Comparison of ENCODE assay signal across 20 cellular contexts in the genomic region with DNA sequence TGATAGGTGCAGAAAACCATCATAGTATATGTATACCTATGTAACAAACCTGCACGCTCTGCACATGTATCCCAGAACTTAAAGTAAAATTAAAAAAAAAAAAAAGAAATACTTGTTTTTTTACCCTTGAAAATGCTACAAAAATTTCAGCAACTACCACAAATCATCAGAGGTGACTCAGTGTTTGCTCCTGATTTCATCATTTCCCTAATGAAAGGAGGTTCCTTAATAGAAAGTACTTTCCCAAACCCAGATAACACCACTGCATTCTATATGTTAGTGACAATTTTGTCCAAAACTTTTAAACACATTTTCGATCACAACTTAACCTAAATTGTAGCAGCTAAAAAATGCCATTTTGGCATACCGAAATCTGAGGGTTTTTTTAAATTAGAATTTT.
DNase-seq lines count a peak whose midpoint lies in the region; ATAC-seq and TF ChIP-seq lines count a peak whose summit lies in the region.
"Had no signal": no experiment of that assay in that cellular context is flagged by ENCODE, and none has a peak within 500 bp of the region (broad histone marks: within the 10 kb centered on the region; RNA-seq: fewer than 3 reads in every experiment).

No MANE protein-coding gene starts in this region.

- no peaks in the 10 kb centered on the region for H4K20me1 ChIP-seq in GM23338 (replicated peaks; ENCODE audit: insufficient read depth)

- no peaks in the 10 kb centered on the region for H3K27me3 ChIP-seq in GM23338 (ENCODE audit: insufficient read depth)
- no peaks in the 10 kb centered on the region for H3K27me3 ChIP-seq in RWPE2 (ENCODE audit: insufficient read depth, poor library complexity, severe bottlenecking)
- H3K27me3 ChIP-seq: adrenal gland, heart left ventricle, left lung, stomach had no signal

- H3K27ac ChIP-seq in GM23338 (ENCODE audit: low read depth) (no peak overlapping the region), RWPE2 (ENCODE audit: poor library complexity, severe bottlenecking) (peak overlapping the region; percentile 11)
- H3K27ac ChIP-seq: adrenal gland, heart left ventricle, left lung, stomach had no signal

- H3K4me1 ChIP-seq in GM23338 (ENCODE audit: insufficient read depth): 0 out of 2 replicates have a peak, but pooled peaks cover 3% of the 10 kb centered on the region
- peaks cover 13% of the 10 kb centered on the region for H3K4me1 ChIP-seq in RWPE2 (ENCODE audit: insufficient read depth, poor library complexity, severe bottlenecking)
- H3K4me1 ChIP-seq: adrenal gland, heart left ventricle, left lung, stomach had no signal

- H3K9me3 ChIP-seq in RWPE2 (ENCODE audit: severe bottlenecking): no peaks in the 10 kb centered on the region
- H3K9me3 ChIP-seq: adrenal gland, heart left ventricle, left lung, SK-N-SH, stomach had no signal

- no peaks in the 10 kb centered on the region for H3K36me3 ChIP-seq in GM23338 (ENCODE audit: insufficient read depth)
- H3K36me3 ChIP-seq in RWPE2 (ENCODE audit: low read depth): no peaks in the 10 kb centered on the region
- H3K36me3 ChIP-seq: heart left ventricle, left lung, stomach had no signal

- H3K4me3 Mint-ChIP-seq in GM23338: no peak overlapping the region
- H3K4me3 Mint-ChIP-seq: activated B cell treated with CpG ODN at 0.5 μM for 24 hours, natural killer cell had no signal

- no peak for TF ChIP-seq CTCF in AG09309 (IDR thresholded peaks at IDR 0.05; ENCODE audit: control insufficient read depth, insufficient read depth, low read depth, low read length, missing control alignments)
- TF ChIP-seq CTCF in GM23338 (conservative IDR thresholded peaks at IDR 0.05; ENCODE audit: low read depth in 2 of 2): no peak
- TF ChIP-seq CTCF in RWPE2 (IDR thresholded peaks at IDR 0.05; ENCODE audit: poor library complexity, severe bottlenecking): no peak
- no peak for TF ChIP-seq CTCF in fibroblast of pulmonary artery (IDR thresholded peaks at IDR 0.05; ENCODE audit: low read length, missing control alignments)

- H3K27ac Mint-ChIP-seq in GM23338: 0 out of 2 replicates have a peak overlapping the region, but pooled peaks have one; percentile 37
- H3K27ac Mint-ChIP-seq: activated B cell treated with CpG ODN at 0.5 μM for 24 hours, natural killer cell had no signal

- no peaks in the 10 kb centered on the region for H3K9me3 Mint-ChIP-seq in GM23338
- H3K9me3 Mint-ChIP-seq: activated B cell treated with CpG ODN at 0.5 μM for 24 hours, CD14-positive monocyte, natural killer cell had no signal

- no peak for ATAC-seq in GM23338
- ATAC-seq in RWPE2 (ENCODE audit: low read depth): peak; percentile 66
- no peak for ATAC-seq in GM18868 (IDR thresholded peaks at IDR 0.05; ENCODE audit: unreplicated experiment)
- ATAC-seq in GM19023 (IDR thresholded peaks at IDR 0.05; ENCODE audit: unreplicated experiment): no peak
- ATAC-seq: heart left ventricle, HepG2, left lung, natural killer cell had no signal

- H3K36me3 Mint-ChIP-seq in GM23338 (ENCODE audit: low read depth): no peaks in the 10 kb centered on the region
- H3K36me3 Mint-ChIP-seq: CD14-positive monocyte, natural killer cell had no signal

- no peak overlapping the region for H2AFZ ChIP-seq in GM23338

- no peaks in the 10 kb centered on the region for H3F3A ChIP-seq in GM23338 (replicated peaks; ENCODE audit: low read depth)

- H3K4me2 ChIP-seq in GM23338: no peak overlapping the region
- H3K4me2 ChIP-seq: SK-N-SH had no signal

- H3K79me2 ChIP-seq in GM23338 (replicated peaks; ENCODE audit: insufficient read depth): no peaks in the 10 kb centered on the region

- DNase-seq in AG09309 (ENCODE audit: low read depth) (peak; percentile 45), GM23338 (ENCODE audit: low spot score) (no peak), RWPE2 (ENCODE audit: low spot score) (no peak), fibroblast of pulmonary artery (ENCODE audit: low read depth) (peak; percentile 68), NCI-H128 (lab: John Stamatoyannopoulos, UW; ENCODE audit: unreplicated experiment) (no peak), dermis blood vessel endothelial cell (no peak)
- DNase-seq: activated B cell treated with CpG ODN at 0.5 μM for 24 hours, activated T-cell treated with anti-CD3 and anti-CD28 coated beads for 4 hours, adrenal gland, GF-D8, heart left ventricle, left lung, natural killer cell, NCI-H82, SK-N-SH, stomach had no signal

- no peaks in the 10 kb centered on the region for H3K9me2 ChIP-seq in GM23338 (ENCODE audit: insufficient read depth)
- H3K9me2 ChIP-seq: SK-N-SH had no signal

- H3K4me3 ChIP-seq in AG09309 (ENCODE audit: control insufficient read depth, low read depth, low read length) (no peak overlapping the region), GM23338 (no peak overlapping the region), RWPE2 (ENCODE audit: severe bottlenecking) (no peak overlapping the region), fibroblast of pulmonary artery (replicated peaks; ENCODE audit: low read depth, low read length) (no peak overlapping the region)
- H3K4me3 ChIP-seq: adrenal gland, heart left ventricle, left lung, stomach had no signal

- peaks cover 13% of the 10 kb centered on the region; the same call in 2 of the 3 replicates for H3K4me1 Mint-ChIP-seq in GM23338
- H3K4me1 Mint-ChIP-seq: activated B cell treated with CpG ODN at 0.5 μM for 24 hours, natural killer cell had no signal

- H3K27me3 Mint-ChIP-seq in GM23338 (ENCODE audit: insufficient read depth, low read depth, poor library complexity): no peaks in the 10 kb centered on the region
- H3K27me3 Mint-ChIP-seq: activated B cell treated with CpG ODN at 0.5 μM for 24 hours had no signal

TF ChIP-seq in GM23338, 12 proteins besides CTCF, POLR2A, EP300 and RAD21:
- no peak for TF ChIP-seq NANOG (IDR thresholded peaks at IDR 0.05; ENCODE audit: borderline replicate concordance)
- TF ChIP-seq JUNB (IDR thresholded peaks at IDR 0.05; ENCODE audit: unreplicated experiment): no peak

Comparison
In these comparisons a context has a peak if more than half of its experiments do, and no peak if none do; other contexts are left out.
1. DNase-seq: peak in AG09309 (single experiment) and fibroblast of pulmonary artery (single experiment); none in GM23338 (single experiment), RWPE2 (single experiment), NCI-H128 (single experiment) and dermis blood vessel endothelial cell (single experiment).